In genomic region chr6:158512809-158513208, GRCh38 we compare ENCODE assay signal across 21 cellular contexts. TPM values are rescaled to one million over a fixed set of nuclear protein-coding genes. Genes with fewer than 3 reads are reported as not detected.
DNase-seq lines count a peak whose midpoint lies in the region; ATAC-seq, FAIRE-seq and TF ChIP-seq lines count a peak whose summit lies in the region.
"Had no signal": no experiment of that assay in that cellular context is flagged by ENCODE, and none has a peak within 500 bp of the region (broad histone marks: within the 10 kb centered on the region; RNA-seq: fewer than 3 reads in every experiment).

No MANE protein-coding gene starts in this region.

- no peaks in the 10 kb centered on the region for H3K9me3 ChIP-seq in WERI-Rb-1 (ENCODE audit: severe bottlenecking)
- H3K9me3 ChIP-seq: HAP-1 had no signal

- peak; percentile 55 for DNase-seq in D721Med (ENCODE audit: insufficient read length, low spot score)
- DNase-seq in NCI-H82 treated with DMSO at 0.1 percent for 48 hours (lab: John Stamatoyannopoulos, UW; ENCODE audit: unreplicated experiment) = peak; percentile 51
- DNase-seq in WERI-Rb-1 = peak; percentile 42
- DNase-seq in renal cortical epithelial cell (ENCODE audit: low read depth) = peak; percentile 24
- DNase-seq in foreskin keratinocyte = no peak
- no peak for DNase-seq in activated CD4-positive, alpha-beta memory T cell treated with anti-CD3 and anti-CD28 coated beads for 36 hours
- DNase-seq: C1 segment of cervical spinal cord; Calu3; CD4-positive, alpha-beta T cell; DMS153; DMS79 treated with DMSO at 0.1 percent for 48 hours; EL; HFFc6 had no signal

- H3K4me1 ChIP-seq in foreskin keratinocyte = no peaks in the 10 kb centered on the region

- H3K27me3 ChIP-seq in WERI-Rb-1 (ENCODE audit: insufficient read depth, low read depth, severe bottlenecking) (no peaks in the 10 kb centered on the region), foreskin keratinocyte (peaks cover 10% of the 10 kb centered on the region)

- H3K27ac ChIP-seq in WERI-Rb-1 (peak overlapping the region; percentile 61), foreskin keratinocyte (no peak overlapping the region)
- H3K27ac ChIP-seq: HL-60 had no signal

- peaks cover 17% of the 10 kb centered on the region for H3K4me1 Mint-ChIP-seq in activated CD4-positive, alpha-beta memory T cell treated with anti-CD3 and anti-CD28 coated beads for 36 hours (ENCODE audit: low read depth)

- POLR2A ChIA-PET in activated CD4-positive, alpha-beta memory T cell treated with anti-CD3 and anti-CD28 coated beads for 36 hours (lab: Charles Lee) = no interaction called here

- H3K4me3 Mint-ChIP-seq in activated CD4-positive, alpha-beta memory T cell treated with anti-CD3 and anti-CD28 coated beads for 36 hours = no peak overlapping the region
- H3K4me3 Mint-ChIP-seq: B cell; CD4-positive, alpha-beta T cell; HFFc6 had no signal

- no peaks in the 10 kb centered on the region for H3K9me3 Mint-ChIP-seq in activated CD4-positive, alpha-beta memory T cell treated with anti-CD3 and anti-CD28 coated beads for 36 hours
- H3K9me3 Mint-ChIP-seq: CD4-positive, alpha-beta T cell; HFFc6 had no signal

- FAIRE-seq in D721Med (lab: Jason Lieb, UNC) = peak; percentile 93
- FAIRE-seq: A204.1, G401.6, GM12891, H1 had no signal

- ATAC-seq in foreskin keratinocyte (no peak), HG03378 (IDR thresholded peaks at IDR 0.05; ENCODE audit: unreplicated experiment) (no peak)

- no peaks in the 10 kb centered on the region for H3K36me3 Mint-ChIP-seq in activated CD4-positive, alpha-beta memory T cell treated with anti-CD3 and anti-CD28 coated beads for 36 hours

- peaks cover 5% of the 10 kb centered on the region for H3K27me3 Mint-ChIP-seq in activated CD4-positive, alpha-beta memory T cell treated with anti-CD3 and anti-CD28 coated beads for 36 hours

- TF ChIP-seq CTCF in D721Med (IDR thresholded peaks at IDR 0.05; ENCODE audit: insufficient read depth, missing control alignments) (no peak), WERI-Rb-1 (IDR thresholded peaks at IDR 0.05; ENCODE audit: low read depth, low read length) (no peak), foreskin keratinocyte (conservative IDR thresholded peaks at IDR 0.05) (no peak)

- H3K27ac Mint-ChIP-seq in activated CD4-positive, alpha-beta memory T cell treated with anti-CD3 and anti-CD28 coated beads for 36 hours = no peak overlapping the region
- H3K27ac Mint-ChIP-seq: B cell; CD4-positive, alpha-beta T cell; HFFc6 had no signal

- CTCF ChIA-PET in activated CD4-positive, alpha-beta memory T cell treated with anti-CD3 and anti-CD28 coated beads for 36 hours (lab: Charles Lee) = interaction anchor here (1.3 kb wide), 1 partner anchor 292 kb away, joined by 3 read pairs; no protein-coding TSS in a partner anchor

- peaks cover 6% of the 10 kb centered on the region for H3K36me3 ChIP-seq in WERI-Rb-1
- H3K36me3 ChIP-seq: HAP-1 had no signal

- intact Hi-C loops in activated CD4-positive, alpha-beta memory T cell treated with anti-CD3 and anti-CD28 coated beads for 36 hours (cut with micrococcal nuclease) = no loop called here

- H3K4me3 ChIP-seq in WERI-Rb-1 (ENCODE audit: low read depth, low read length) = no peak overlapping the region
- H3K4me3 ChIP-seq: HAP-1 had no signal

RNA-seq across cellular contexts. Expression of gene TMEM181, which starts 47.1 kb away (rescaled TPM):
- 25.0 and 40.2 TPM in 2 replicates for total RNA-seq in renal cortical epithelial cell
- 29.5 and 32.8 TPM in 2 replicates for total RNA-seq in foreskin keratinocyte
- 8.0 and 8.7 TPM in 2 replicates for polyA plus RNA-seq in foreskin keratinocyte
- total RNA-seq in activated CD4-positive, alpha-beta memory T cell treated with anti-CD3 and anti-CD28 coated beads for 36 hours = 10 to 100 TPM; 11.3 to 11.6 TPM

Comparison
In these comparisons a context has a peak if more than half of its experiments do, and no peak if none do; other contexts are left out.
1. DNase-seq: peak in D721Med (single experiment), NCI-H82 treated with DMSO at 0.1 percent for 48 hours (single experiment), WERI-Rb-1 (single experiment) and renal cortical epithelial cell (single experiment); none in foreskin keratinocyte (0 of 2) and activated CD4-positive, alpha-beta memory T cell treated with anti-CD3 and anti-CD28 coated beads for 36 hours (single experiment).